19 cellular contexts compared by ENCODE assay signal in the genomic region with DNA sequence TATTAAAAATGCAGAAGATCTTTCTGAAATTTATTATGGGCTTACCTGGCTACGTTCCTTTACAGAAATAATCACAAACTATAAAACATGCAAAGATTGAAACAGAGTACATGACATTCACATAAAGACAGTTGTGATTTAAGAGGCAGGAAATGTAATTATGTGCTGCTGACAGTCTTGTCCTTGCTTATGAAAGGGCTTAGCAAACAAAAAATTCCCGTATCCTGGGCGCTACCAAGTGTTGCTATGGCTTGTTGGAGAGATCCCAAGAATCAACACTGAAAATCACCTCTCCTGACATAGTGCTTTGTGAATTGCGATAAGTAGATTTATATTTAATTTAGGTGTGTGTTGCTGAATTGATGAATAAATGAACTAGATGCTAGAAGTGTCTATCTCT.
"Had no signal": no experiment of that assay in that cellular context is flagged by ENCODE, and none has a peak within 500 bp of the region (broad histone marks: within the 10 kb centered on the region; RNA-seq: fewer than 3 reads in every experiment).

No MANE protein-coding gene starts in this region.

- H3K4me3 Mint-ChIP-seq: activated CD4-positive, alpha-beta T cell treated with anti-CD3 and anti-CD28 coated beads, Interleukin-2, amount 10 ng/mL, durations not matched to agents 7 days and 5 days; activated naive CD8-positive, alpha-beta T cell treated with anti-CD3 and anti-CD28 coated beads, Interleukin-2, amount 10 ng/mL, durations not matched to agents 7 days and 5 days; activated T-cell treated with anti-CD3 and anti-CD28 coated beads, Interleukin-2, amount 50 U/mL, for 72 hours; brain; central memory CD8-positive, alpha-beta T cell; naive thymus-derived CD8-positive, alpha-beta T cell; stimulated activated naive B cell treated with anti-CD40 and anti-IgM and Interleukin-4, amounts not matched to agents 10 μg/mL and 1 μg/mL and 100 μg/mL, for 72 hours had no signal

- ATAC-seq: activated T-cell treated with anti-CD3 and anti-CD28 coated beads, Interleukin-2, amount 50 U/mL, for 72 hours; naive thymus-derived CD8-positive, alpha-beta T cell; stimulated activated naive B cell treated with anti-CD40 and anti-IgM and Interleukin-4, amounts not matched to agents 10 μg/mL and 1 μg/mL and 100 μg/mL, for 72 hours had no signal

- DNase-seq: activated CD4-positive, alpha-beta T cell treated with anti-CD3 and anti-CD28 coated beads, Interleukin-2, amount 10 ng/mL, durations not matched to agents 7 days and 5 days; activated CD8-positive, alpha-beta memory T cell treated with anti-CD3 and anti-CD28 coated beads, Interleukin-2, amount 50 U/mL, for 48 hours; activated gamma-delta T cell treated with Interleukin-2 at 50 U/mL for 16 hours; activated naive CD8-positive, alpha-beta T cell treated with anti-CD3 and anti-CD28 coated beads, Interleukin-2, amount 10 ng/mL, durations not matched to agents 7 days and 5 days; activated T-cell treated with anti-CD3 and anti-CD28 coated beads, Interleukin-2, amount 50 U/mL, for 72 hours; cortex of kidney; effector CD4-positive, alpha-beta T cell; foreskin fibroblast; glutamatergic neuron; hypothalamus; kidney glomerular epithelial cell; mesenchymal stem cell; naive thymus-derived CD8-positive, alpha-beta T cell; occipital lobe; stimulated activated CD4-positive, alpha-beta T cell treated with anti-CD3 and anti-CD28 coated beads, Interleukin-2, amount 100 ng/mL, for 48 hours; stimulated activated naive B cell treated with anti-CD40 and anti-IgM and Interleukin-4, amounts not matched to agents 10 μg/mL and 1 μg/mL and 100 μg/mL, for 72 hours; thyroid gland had no signal

- H3K27ac Mint-ChIP-seq: activated CD4-positive, alpha-beta T cell treated with anti-CD3 and anti-CD28 coated beads, Interleukin-2, amount 10 ng/mL, durations not matched to agents 7 days and 5 days; activated naive CD8-positive, alpha-beta T cell treated with anti-CD3 and anti-CD28 coated beads, Interleukin-2, amount 10 ng/mL, durations not matched to agents 7 days and 5 days; activated T-cell treated with anti-CD3 and anti-CD28 coated beads, Interleukin-2, amount 50 U/mL, for 72 hours; naive thymus-derived CD8-positive, alpha-beta T cell; stimulated activated naive B cell treated with anti-CD40 and anti-IgM and Interleukin-4, amounts not matched to agents 10 μg/mL and 1 μg/mL and 100 μg/mL, for 72 hours had no signal

- H3K36me3 Mint-ChIP-seq: activated naive CD8-positive, alpha-beta T cell treated with anti-CD3 and anti-CD28 coated beads, Interleukin-2, amount 10 ng/mL, durations not matched to agents 7 days and 5 days; brain; naive thymus-derived CD8-positive, alpha-beta T cell; stimulated activated naive B cell treated with anti-CD40 and anti-IgM and Interleukin-4, amounts not matched to agents 10 μg/mL and 1 μg/mL and 100 μg/mL, for 72 hours had no signal

- H3K9me3 Mint-ChIP-seq: activated CD4-positive, alpha-beta T cell treated with anti-CD3 and anti-CD28 coated beads, Interleukin-2, amount 10 ng/mL, durations not matched to agents 7 days and 5 days; activated naive CD8-positive, alpha-beta T cell treated with anti-CD3 and anti-CD28 coated beads, Interleukin-2, amount 10 ng/mL, durations not matched to agents 7 days and 5 days; activated T-cell treated with anti-CD3 and anti-CD28 coated beads, Interleukin-2, amount 50 U/mL, for 72 hours; central memory CD8-positive, alpha-beta T cell; stimulated activated naive B cell treated with anti-CD40 and anti-IgM and Interleukin-4, amounts not matched to agents 10 μg/mL and 1 μg/mL and 100 μg/mL, for 72 hours had no signal

- H3K4me1 Mint-ChIP-seq: activated CD4-positive, alpha-beta T cell treated with anti-CD3 and anti-CD28 coated beads, Interleukin-2, amount 10 ng/mL, durations not matched to agents 7 days and 5 days; activated naive CD8-positive, alpha-beta T cell treated with anti-CD3 and anti-CD28 coated beads, Interleukin-2, amount 10 ng/mL, durations not matched to agents 7 days and 5 days; central memory CD8-positive, alpha-beta T cell; naive thymus-derived CD8-positive, alpha-beta T cell; stimulated activated naive B cell treated with anti-CD40 and anti-IgM and Interleukin-4, amounts not matched to agents 10 μg/mL and 1 μg/mL and 100 μg/mL, for 72 hours had no signal
